ENCODE assay signal across 1 cellular context in genomic region chr2:236852977-236853374, GRCh38.
TF ChIP-seq lines count a peak whose summit lies in the region.

No MANE protein-coding gene starts in this region.

TF ChIP-seq in GM23338, 12 proteins besides CTCF, POLR2A, EP300 and RAD21 (continued from another document):
- no peak for TF ChIP-seq ZNF462 (CRISPR knock-in tag; IDR thresholded peaks at IDR 0.05)
- no peak for TF ChIP-seq POLR2AphosphoS5 (IDR thresholded peaks at IDR 0.05; ENCODE audit: low read depth)
- no peak for TF ChIP-seq NANOG (IDR thresholded peaks at IDR 0.05; ENCODE audit: borderline replicate concordance)
- TF ChIP-seq JUNB (IDR thresholded peaks at IDR 0.05; ENCODE audit: unreplicated experiment), result no peak
